ENCODE assay signal across 6 cellular contexts in genomic region chr19:681029-681626, GRCh38. TPM values are rescaled to one million over a fixed set of nuclear protein-coding genes. Genes with fewer than 3 reads are reported as not detected.
DNase-seq lines count a peak whose midpoint lies in the region; ATAC-seq lines count a peak whose summit lies in the region.

No MANE protein-coding gene starts in this region.

- POLR2A ChIA-PET in naive thymus-derived CD4-positive, alpha-beta T cell (lab: Charles Lee) = interaction anchor here (1.0 to 1.4 kb wide), 4 partner anchors 18 to 588 kb away, joined by 3 to 11 read pairs (median 4); partner anchors contain the start of genes BSG, CIRBP and RNF126

- peak overlapping the region; percentile 76 for H3K4me3 Mint-ChIP-seq in activated CD8-positive, alpha-beta memory T cell treated with anti-CD3 and anti-CD28 coated beads, Interleukin-2, amount 10 ng/mL, durations not matched to agents 7 days and 5 days
- H3K4me3 Mint-ChIP-seq in naive thymus-derived CD4-positive, alpha-beta T cell = peak overlapping the region; percentile 77 to 95 (median 92)

- CTCF ChIA-PET in activated CD8-positive, alpha-beta memory T cell treated with anti-CD3 and anti-CD28 coated beads, Interleukin-2, amount 10 ng/mL, durations not matched to agents 7 days and 5 days (lab: Charles Lee) = interaction anchor here (0.6 to 2.4 kb wide), 4 partner anchors 22 to 97 kb away, joined by 3 to 10 read pairs (median 6); partner anchors contain the start of gene POLRMT
- CTCF ChIA-PET in naive thymus-derived CD4-positive, alpha-beta T cell (lab: Charles Lee) = no interaction called here

- H3K27ac Mint-ChIP-seq in activated CD8-positive, alpha-beta memory T cell treated with anti-CD3 and anti-CD28 coated beads, Interleukin-2, amount 10 ng/mL, durations not matched to agents 7 days and 5 days = peak overlapping the region; percentile 100
- peak overlapping the region; percentile 89 to 100 (median 98) for H3K27ac Mint-ChIP-seq in naive thymus-derived CD4-positive, alpha-beta T cell

- peak overlapping the region; percentile 78 for H3K4me3 ChIP-seq in naive thymus-derived CD4-positive, alpha-beta T cell (ENCODE audit: low read length)

- H3K27me3 ChIP-seq in naive thymus-derived CD4-positive, alpha-beta T cell (ENCODE audit: control insufficient read depth in 2 of 2, insufficient read depth in 2 of 2, low read length in 2 of 2) = no peaks in the 10 kb centered on the region

- H3K4me1 Mint-ChIP-seq in activated CD8-positive, alpha-beta memory T cell treated with anti-CD3 and anti-CD28 coated beads, Interleukin-2, amount 10 ng/mL, durations not matched to agents 7 days and 5 days = peaks cover 2% of the 10 kb centered on the region
- H3K4me1 Mint-ChIP-seq in naive thymus-derived CD4-positive, alpha-beta T cell = peaks cover 0 to 8% (median 0%) of the 10 kb centered on the region in 7 donors

- peak; percentile 96 for DNase-seq in activated CD8-positive, alpha-beta memory T cell treated with anti-CD3 and anti-CD28 coated beads, Interleukin-2, amount 10 ng/mL, durations not matched to agents 7 days and 5 days
- no peak for DNase-seq in activated CD8-positive, alpha-beta memory T cell treated with anti-CD3 and anti-CD28 coated beads for 24 hours
- DNase-seq in naive thymus-derived CD4-positive, alpha-beta T cell = peak in 7 of 9 donors; percentile 33 to 49 (median 41)
- DNase-seq in AG08395 (ENCODE audit: low spot score) = no peak

- no peaks in the 10 kb centered on the region for H3K36me3 Mint-ChIP-seq in activated CD8-positive, alpha-beta memory T cell treated with anti-CD3 and anti-CD28 coated beads, Interleukin-2, amount 10 ng/mL, durations not matched to agents 7 days and 5 days
- H3K36me3 Mint-ChIP-seq in naive thymus-derived CD4-positive, alpha-beta T cell = no peaks in the 10 kb centered on the region

- intact Hi-C loops in naive thymus-derived CD4-positive, alpha-beta T cell (cut with micrococcal nuclease) = loop anchor here (2.0 to 5.0 kb wide), 7 partner anchors 51 to 491 kb away; partner anchors contain the start of genes POLR2E (in 1 of the 2), SBNO2 (in 1 of the 2), TPGS1 (in 1 of the 2) and WDR18 (in 1 of the 2)

- no peaks in the 10 kb centered on the region for H3K9me3 Mint-ChIP-seq in activated CD8-positive, alpha-beta memory T cell treated with anti-CD3 and anti-CD28 coated beads, Interleukin-2, amount 10 ng/mL, durations not matched to agents 7 days and 5 days (ENCODE audit: low read depth)
- no peaks in the 10 kb centered on the region for H3K9me3 Mint-ChIP-seq in naive thymus-derived CD4-positive, alpha-beta T cell

- H3K27ac ChIP-seq in angular gyrus (ENCODE audit: low read depth, low read length) = peak overlapping the region; percentile 85
- H3K27ac ChIP-seq in naive thymus-derived CD4-positive, alpha-beta T cell (ENCODE audit: low read depth, low read length) = peak overlapping the region; percentile 82

- no peaks in the 10 kb centered on the region for H3K9me3 ChIP-seq in naive thymus-derived CD4-positive, alpha-beta T cell (ENCODE audit: control insufficient read depth in 2 of 3, low read length in 3 of 3)

- no peaks in the 10 kb centered on the region for H3K36me3 ChIP-seq in naive thymus-derived CD4-positive, alpha-beta T cell (ENCODE audit: control insufficient read depth in 2 of 3, insufficient read depth in 3 of 3, low read length in 3 of 3)

- H3K4me1 ChIP-seq in naive thymus-derived CD4-positive, alpha-beta T cell (ENCODE audit: control insufficient read depth in 2 of 2, insufficient read depth in 2 of 2, low read length in 2 of 2) = peaks cover 5 to 12% of the 10 kb centered on the region in 2 donors

- ATAC-seq in activated CD8-positive, alpha-beta memory T cell treated with anti-CD3 and anti-CD28 coated beads, Interleukin-2, amount 10 ng/mL, durations not matched to agents 7 days and 5 days = no peak
- no peak for ATAC-seq in naive thymus-derived CD4-positive, alpha-beta T cell
- no peak for ATAC-seq in GM19351 (IDR thresholded peaks at IDR 0.05; ENCODE audit: unreplicated experiment)

- no peaks in the 10 kb centered on the region for H3K27me3 Mint-ChIP-seq in activated CD8-positive, alpha-beta memory T cell treated with anti-CD3 and anti-CD28 coated beads, Interleukin-2, amount 10 ng/mL, durations not matched to agents 7 days and 5 days
- peaks cover 0 to 5% (median 0%) of the 10 kb centered on the region in 5 donors for H3K27me3 Mint-ChIP-seq in naive thymus-derived CD4-positive, alpha-beta T cell

RNA-seq across cellular contexts. Expression of gene FSTL3, which starts 4.9 kb away (rescaled TPM):
- total RNA-seq in activated CD8-positive, alpha-beta memory T cell treated with anti-CD3 and anti-CD28 coated beads, Interleukin-2, amount 10 ng/mL, durations not matched to agents 7 days and 5 days = 1 to 10 TPM; 2.2 to 3.1 TPM
- 1 to 10 TPM; 3.1 to 6.4 (median 5.0) TPM for total RNA-seq in naive thymus-derived CD4-positive, alpha-beta T cell
- polyA plus RNA-seq in naive thymus-derived CD4-positive, alpha-beta T cell = 1 to 10 TPM; 2.7 to 2.8 TPM

RNA-seq across cellular contexts. Expression of gene PRSS57, which starts 14.1 kb away (rescaled TPM):
- total RNA-seq in activated CD8-positive, alpha-beta memory T cell treated with anti-CD3 and anti-CD28 coated beads, Interleukin-2, amount 10 ng/mL, durations not matched to agents 7 days and 5 days = under 1 TPM in 1 of 2 experiments, not detected in 1; 0.59 TPM
- 1 to 10 TPM in 1 of 5 experiments, under 1 TPM in 1, not detected in 3; 0.27 to 2.1 TPM for total RNA-seq in naive thymus-derived CD4-positive, alpha-beta T cell
- polyA plus RNA-seq in naive thymus-derived CD4-positive, alpha-beta T cell = not detected

RNA-seq across cellular contexts. Expression of gene RNF126, which starts 18.1 kb away (rescaled TPM):
- total RNA-seq in activated CD8-positive, alpha-beta memory T cell treated with anti-CD3 and anti-CD28 coated beads, Interleukin-2, amount 10 ng/mL, durations not matched to agents 7 days and 5 days = 10 to 100 TPM; 76.9 to 83.0 TPM
- 100 to 1,000 TPM in 3 of 5 experiments, 10 to 100 TPM in 2; 75.1 to 110 (median 101) TPM for total RNA-seq in naive thymus-derived CD4-positive, alpha-beta T cell
- polyA plus RNA-seq in naive thymus-derived CD4-positive, alpha-beta T cell = 10 to 100 TPM; 55.3 to 70.3 TPM

RNA-seq across cellular contexts. Expression of gene PALM, which starts 27.6 kb away (rescaled TPM):
- not detected for total RNA-seq in activated CD8-positive, alpha-beta memory T cell treated with anti-CD3 and anti-CD28 coated beads, Interleukin-2, amount 10 ng/mL, durations not matched to agents 7 days and 5 days
- total RNA-seq in naive thymus-derived CD4-positive, alpha-beta T cell = 1 to 10 TPM in 1 of 5 experiments, not detected in 4; 1.0 TPM
- polyA plus RNA-seq in naive thymus-derived CD4-positive, alpha-beta T cell = not detected

RNA-seq across cellular contexts. Expression of gene FGF22, which starts 41.4 kb away (rescaled TPM):
- not detected for total RNA-seq in activated CD8-positive, alpha-beta memory T cell treated with anti-CD3 and anti-CD28 coated beads, Interleukin-2, amount 10 ng/mL, durations not matched to agents 7 days and 5 days
- 1 to 10 TPM in 2 of 5 experiments, under 1 TPM in 2, not detected in 1; 0.17 to 1.8 (median 0.95) TPM for total RNA-seq in naive thymus-derived CD4-positive, alpha-beta T cell
- not detected for polyA plus RNA-seq in naive thymus-derived CD4-positive, alpha-beta T cell

Comparison
In these comparisons a context has a peak if more than half of its experiments do, and no peak if none do; other contexts are left out.
1. DNase-seq: peak in activated CD8-positive, alpha-beta memory T cell treated with anti-CD3 and anti-CD28 coated beads, Interleukin-2, amount 10 ng/mL, durations not matched to agents 7 days and 5 days (single experiment) and naive thymus-derived CD4-positive, alpha-beta T cell (7 of 9); none in activated CD8-positive, alpha-beta memory T cell treated with anti-CD3 and anti-CD28 coated beads for 24 hours (single experiment) and AG08395 (single experiment).